In genomic region chrX:112818114-112819012, GRCh38 we compare ENCODE assay signal across 12 cellular contexts. TPM values are rescaled to one million over a fixed set of nuclear protein-coding genes. Genes with fewer than 3 reads are reported as not detected.
DNase-seq lines count a peak whose midpoint lies in the region; ATAC-seq, FAIRE-seq and TF ChIP-seq lines count a peak whose summit lies in the region.
"Had no signal": no experiment of that assay in that cellular context is flagged by ENCODE, and none has a peak within 500 bp of the region (broad histone marks: within the 10 kb centered on the region; RNA-seq: fewer than 3 reads in every experiment).

No MANE protein-coding gene starts in this region.

- H3K27me3 ChIP-seq in foreskin keratinocyte (no peaks in the 10 kb centered on the region), pancreas (peaks cover 0 to 11% (median 1%) of the 10 kb centered on the region in 4 donors)

- TF ChIP-seq CTCF in foreskin keratinocyte (conservative IDR thresholded peaks at IDR 0.05) = peak; percentile 18
- TF ChIP-seq CTCF in pancreas (IDR thresholded peaks at IDR 0.05) = no peak

- FAIRE-seq in pancreas (lab: Jason Lieb, UNC) = no peak
- FAIRE-seq: urothelium cell line had no signal

- WGBS in pancreas, 2 donors = 50 to 62% methylated on average over 11 of the region's 11 CpGs

- intact Hi-C loops in pancreas (cut with DNase I) = no loop called here

- H3K9me3 ChIP-seq in pancreas = no peaks in the 10 kb centered on the region

- H3K4me3 ChIP-seq in pancreas = no peak overlapping the region

- no peaks in the 10 kb centered on the region for H3K36me3 ChIP-seq in pancreas

- ATAC-seq in foreskin keratinocyte = peak; percentile 82
- ATAC-seq in pancreas = peak in 3 of 4 donors; percentile 67 to 79 (median 67)
- no peak for ATAC-seq in HG03457 (IDR thresholded peaks at IDR 0.05; ENCODE audit: unreplicated experiment)
- no peak for ATAC-seq in GM19463 (IDR thresholded peaks at IDR 0.05; ENCODE audit: unreplicated experiment)
- ATAC-seq: SK-N-SH treated with all-trans-retinoic acid at 6 μM for 48 hours had no signal

- no peaks in the 10 kb centered on the region for H3K4me1 ChIP-seq in foreskin keratinocyte
- no peaks in the 10 kb centered on the region for H3K4me1 ChIP-seq in pancreas

- H3K27ac ChIP-seq in foreskin keratinocyte (no peak overlapping the region), pancreas (peak overlapping the region in 2 of 4 donors; percentile 23 to 44)

- DNase-seq in DMS79 (lab: John Stamatoyannopoulos, UW) (peak; percentile 43), NCI-H748 treated with DMSO at 0.1 percent for 48 hours (lab: John Stamatoyannopoulos, UW) (peak; percentile 34), foreskin keratinocyte (peak in 1 of 2 donors; percentile 45), pancreas (no peak), NOMO-1 treated with dmso at 0.1 percent for 144 hours (lab: John Stamatoyannopoulos, UW; ENCODE audit: unreplicated experiment) (no peak), cerebellar nuclear complex (lab: John Stamatoyannopoulos, UW) (no peak)
- DNase-seq: activated CD4-positive, CD25-positive, alpha-beta regulatory T cell; DMS 273 treated with DMSO at 0.1 percent for 48 hours had no signal

RNA-seq across cellular contexts. Expression of gene AMOT, which starts 22.3 kb away (rescaled TPM):
- total RNA-seq in foreskin keratinocyte (3.8 and 5.2 TPM in 2 replicates), pancreas (10 to 100 TPM in 1 of 6 donors, 1 to 10 TPM in 5; 4.5 to 14.4 (median 5.7) TPM)
- polyA plus RNA-seq in foreskin keratinocyte (0.58 and 0.95 TPM in 2 replicates), pancreas (1 to 10 TPM; 1.1 to 2.8 TPM)

Comparison
In these comparisons a context has a peak if more than half of its experiments do, and no peak if none do; other contexts are left out.
1. DNase-seq: peak in DMS79 (single experiment) and NCI-H748 treated with DMSO at 0.1 percent for 48 hours (single experiment); none in pancreas (0 of 6), NOMO-1 treated with dmso at 0.1 percent for 144 hours (single experiment) and cerebellar nuclear complex (0 of 2).
2. ATAC-seq: peak in foreskin keratinocyte (single experiment) and pancreas (3 of 4); none in HG03457 (single experiment) and GM19463 (single experiment).